ENCODE assay signal across 1 cellular context in genomic region chr11:85627998-85628770, GRCh38.
TF ChIP-seq lines count a peak whose summit lies in the region.

TMEM126B (plus strand) TSS chr11:85628593; CDS start chr11:85628608, 15 bp downstream.

TF ChIP-seq in HepG2, 621 proteins besides CTCF, POLR2A, EP300 and RAD21 (continued from another document and continues in another):
- TF ChIP-seq ZHX2 (IDR thresholded peaks at IDR 0.05; ENCODE audit: low read depth) (peak; percentile 59), ZHX2 (CRISPR knock-in tag; IDR thresholded peaks at IDR 0.05; ENCODE audit: borderline replicate concordance) (no peak), ZNF879 (CRISPR knock-in tag; IDR thresholded peaks at IDR 0.05) (no peak), ZMAT3 (CRISPR knock-in tag; conservative IDR thresholded peaks at IDR 0.05) (0 out of 2 replicates have a peak, but pooled peaks have one; percentile 26), KMT2B (CRISPR knock-in tag; IDR thresholded peaks at IDR 0.05) (peak; percentile 72), RXRB (CRISPR knock-in tag; IDR thresholded peaks at IDR 0.05; ENCODE audit: borderline replicate concordance) (peak; percentile 45), HOMEZ (CRISPR knock-in tag; IDR thresholded peaks at IDR 0.05; ENCODE audit: low read depth) (peak; percentile 95), GTF3A (CRISPR knock-in tag; conservative IDR thresholded peaks at IDR 0.05) (0 out of 2 replicates have a peak, but pooled peaks have one; percentile 59), ZNF354B (CRISPR knock-in tag; IDR thresholded peaks at IDR 0.05) (0 out of 2 replicates have a peak, but pooled peaks have one; percentile 24), ZIK1 (CRISPR knock-in tag; IDR thresholded peaks at IDR 0.05; ENCODE audit: borderline replicate concordance, low read depth) (peak; percentile 83; the same call in 1 of the 2 replicates), ZNF124 (CRISPR knock-in tag; IDR thresholded peaks at IDR 0.05) (peak; percentile 84), HHEX (CRISPR knock-in tag; IDR thresholded peaks at IDR 0.05) (no peak), SP2 (CRISPR knock-in tag; IDR thresholded peaks at IDR 0.05) (peak; percentile 67), DMAP1 (CRISPR knock-in tag; IDR thresholded peaks at IDR 0.05) (peak; percentile 70; the same call in 1 of the 2 replicates), SIN3A (IDR thresholded peaks at IDR 0.05; ENCODE audit: borderline replicate concordance, low read depth, low read length) (peak; percentile 59; the same call in 1 of the 2 replicates), CEBPG (CRISPR knock-in tag; IDR thresholded peaks at IDR 0.05) (peak; percentile 41), ZFP91 (CRISPR knock-in tag; IDR thresholded peaks at IDR 0.05; ENCODE audit: borderline replicate concordance) (peak; percentile 62; the same call in 1 of the 2 replicates), CBX1 (IDR thresholded peaks at IDR 0.05; ENCODE audit: low read depth) (peak; percentile 66), ZNF564 (CRISPR knock-in tag; IDR thresholded peaks at IDR 0.05) (peak; percentile 4; the same call in 1 of the 2 replicates), SIX4 (CRISPR knock-in tag; IDR thresholded peaks at IDR 0.05) (peak; percentile 9; the same call in 1 of the 2 replicates), ASH2L (IDR thresholded peaks at IDR 0.05; ENCODE audit: insufficient read length, low read depth, low read length) (peak; percentile 85), RNF219 (CRISPR knock-in tag; IDR thresholded peaks at IDR 0.05) (0 out of 2 replicates have a peak, but pooled peaks have one; percentile 38), ZNF670 (CRISPR knock-in tag; IDR thresholded peaks at IDR 0.05; ENCODE audit: borderline replicate concordance) (peak; percentile 79; the same call in 1 of the 2 replicates), NFYB (CRISPR knock-in tag; IDR thresholded peaks at IDR 0.05) (peak; percentile 79), NFKB2 (CRISPR knock-in tag; IDR thresholded peaks at IDR 0.05; ENCODE audit: borderline replicate concordance) (peak; percentile 61; the same call in 1 of the 2 replicates), BRCA1 (CRISPR knock-in tag; IDR thresholded peaks at IDR 0.05) (peak; percentile 43; the same call in 1 of the 2 replicates), ZNF160 (CRISPR knock-in tag; IDR thresholded peaks at IDR 0.05) (no peak), ARHGAP35 (CRISPR knock-in tag; IDR thresholded peaks at IDR 0.05; ENCODE audit: borderline replicate concordance) (no peak), ATRX (CRISPR knock-in tag; IDR thresholded peaks at IDR 0.05; ENCODE audit: borderline replicate concordance) (no peak), RXRA (CRISPR knock-in tag; IDR thresholded peaks at IDR 0.05) (peak; percentile 48; the same call in 1 of the 2 replicates), ELF3 (CRISPR knock-in tag; IDR thresholded peaks at IDR 0.05) (peak; percentile 63; the same call in 1 of the 2 replicates), ZNF574 (CRISPR knock-in tag; IDR thresholded peaks at IDR 0.05) (peak; percentile 81), ARNT2 (CRISPR knock-in tag; IDR thresholded peaks at IDR 0.05; ENCODE audit: low read depth) (0 out of 2 replicates have a peak, but pooled peaks have one; percentile 22), ZNF331 (CRISPR knock-in tag; IDR thresholded peaks at IDR 0.05) (peak; percentile 48; the same call in 1 of the 2 replicates), CCDC6 (CRISPR knock-in tag; IDR thresholded peaks at IDR 0.05) (peak; percentile 48), E2F2 (CRISPR knock-in tag; IDR thresholded peaks at IDR 0.05; ENCODE audit: borderline replicate concordance) (no peak), GATAD2A (CRISPR knock-in tag; IDR thresholded peaks at IDR 0.05) (peak; percentile 45), POGZ (CRISPR knock-in tag; IDR thresholded peaks at IDR 0.05) (peak; percentile 82), RARG (CRISPR knock-in tag; IDR thresholded peaks at IDR 0.05; ENCODE audit: low read depth) (peak; percentile 64; the same call in 1 of the 2 replicates), PRDM15 (CRISPR knock-in tag; IDR thresholded peaks at IDR 0.05) (0 out of 2 replicates have a peak, but pooled peaks have one; percentile 8), ATF3 (CRISPR knock-in tag; IDR thresholded peaks at IDR 0.05) (no peak), SIN3B (IDR thresholded peaks at IDR 0.05; ENCODE audit: low read length) (peak; percentile 81), ZNF138 (CRISPR knock-in tag; IDR thresholded peaks at IDR 0.05; ENCODE audit: low read depth) (no peak), SP4 (CRISPR knock-in tag; IDR thresholded peaks at IDR 0.05) (peak; percentile 87; the same call in 1 of the 2 replicates)
